Comparison of ENCODE assay signal across 15 cellular contexts in genomic region chr2:160266078-160266551, GRCh38.
DNase-seq lines count a peak whose midpoint lies in the region; ATAC-seq and TF ChIP-seq lines count a peak whose summit lies in the region.
"Had no signal": no experiment of that assay in that cellular context is flagged by ENCODE, and none has a peak within 500 bp of the region (broad histone marks: within the 10 kb centered on the region; RNA-seq: fewer than 3 reads in every experiment).

No MANE protein-coding gene starts in this region.

- no peaks in the 10 kb centered on the region for H3K27me3 ChIP-seq in SK-N-SH (ENCODE audit: insufficient read depth)
- H3K27me3 ChIP-seq: BLaER1, foreskin keratinocyte, left lung, pancreas, transverse colon had no signal

- H3K4me3 Mint-ChIP-seq in Calu3 (ENCODE audit: low read depth, unreplicated experiment) = no peak overlapping the region
- peak overlapping the region in 1 of 2 donors; percentile 24 for H3K4me3 Mint-ChIP-seq in effector memory CD8-positive, alpha-beta T cell

- no peak overlapping the region for H2AFZ ChIP-seq in SK-N-SH (ENCODE audit: low read depth)

- no peaks in the 10 kb centered on the region for H3K79me2 ChIP-seq in SK-N-SH (ENCODE audit: insufficient read depth)

- peaks cover 37% of the 10 kb centered on the region for H3K36me3 Mint-ChIP-seq in Calu3 (ENCODE audit: insufficient read depth, unreplicated experiment)
- peaks cover 7% of the 10 kb centered on the region for H3K36me3 Mint-ChIP-seq in effector memory CD8-positive, alpha-beta T cell (ENCODE audit: insufficient read depth)

- ATAC-seq in GM18867 (IDR thresholded peaks at IDR 0.05; ENCODE audit: unreplicated experiment) (peak; percentile 32), GM18858 (IDR thresholded peaks at IDR 0.05; ENCODE audit: unreplicated experiment) (no peak)
- ATAC-seq in effector memory CD8-positive, alpha-beta T cell (replicated peaks) = peak; percentile 34
- ATAC-seq: foreskin keratinocyte, left lung, pancreas had no signal

- H3K27ac ChIP-seq in SK-N-SH (ENCODE audit: low read depth in 2 of 2, low read length in 1 of 2) = no peak overlapping the region
- H3K27ac ChIP-seq: BLaER1, coronary artery, foreskin keratinocyte, left lung, pancreas, transverse colon had no signal

- H3K27me3 Mint-ChIP-seq in Calu3 (ENCODE audit: unreplicated experiment) = no peaks in the 10 kb centered on the region
- no peaks in the 10 kb centered on the region for H3K27me3 Mint-ChIP-seq in effector memory CD8-positive, alpha-beta T cell

- no peaks in the 10 kb centered on the region for H3K9me3 ChIP-seq in SK-N-SH
- H3K9me3 ChIP-seq: left lung, pancreas, transverse colon had no signal

- H3K4me1 ChIP-seq in SK-N-SH (ENCODE audit: control insufficient read depth in 1 of 2, insufficient read depth in 2 of 2, low read depth in 1 of 2, low read length in 1 of 2) = peaks cover 2 to 14% of the 10 kb centered on the region in 2 experiments; a peak in 3 of 4 replicates

- CTCF ChIA-PET in Calu3 (lab: Charles Lee) = no interaction called here
- CTCF ChIA-PET in SK-N-SH (lab: Yijun Ruan, JAX) = interaction anchor here (1.0 to 1.1 kb wide), 2 partner anchors 12 to 14 kb away, joined by 3 to 4 read pairs; no protein-coding TSS in a partner anchor

- no peaks in the 10 kb centered on the region for H3K9me3 Mint-ChIP-seq in Calu3 (ENCODE audit: low read depth, unreplicated experiment)
- H3K9me3 Mint-ChIP-seq in effector memory CD8-positive, alpha-beta T cell = no peaks in the 10 kb centered on the region

- POLR2A ChIA-PET in SK-N-SH (lab: Yijun Ruan, JAX) = no interaction called here

- H3F3A ChIP-seq in SK-N-SH (replicated peaks; ENCODE audit: insufficient read depth) = peaks cover 27% of the 10 kb centered on the region

- peaks cover 51% of the 10 kb centered on the region for H3K4me1 Mint-ChIP-seq in Calu3 (ENCODE audit: low read depth, unreplicated experiment)
- peaks cover 29 to 33% of the 10 kb centered on the region in 2 donors for H3K4me1 Mint-ChIP-seq in effector memory CD8-positive, alpha-beta T cell (ENCODE audit: low read depth in 2 of 2)

- no peak overlapping the region for H3K4me3 ChIP-seq in Jurkat, Clone E6-1 (ENCODE audit: low read length)
- no peak overlapping the region for H3K4me3 ChIP-seq in SK-N-SH (ENCODE audit: low read depth in 2 of 2, low read length in 1 of 2)
- H3K4me3 ChIP-seq: BLaER1, coronary artery, left lung, pancreas, transverse colon had no signal

- peaks cover 8 to 10% of the 10 kb centered on the region in 2 experiments for H3K36me3 ChIP-seq in SK-N-SH (replicated peaks in 1 of 2; ENCODE audit: control insufficient read depth in 1 of 2, insufficient read depth in 2 of 2, low read length in 1 of 2)
- H3K36me3 ChIP-seq: pancreas, transverse colon had no signal

- WGBS in SK-N-SH (ENCODE audit: low lambda C conversion rate) = 94% methylated on average over 6 of the region's 6 CpGs

- DNase-seq in Calu3 (no peak), SK-N-SH (no peak), NCI-H82 (lab: John Stamatoyannopoulos, UW) (no peak)
- DNase-seq in Jurkat, Clone E6-1 (ENCODE audit: low read depth, low spot score) = peak; percentile 27
- no peak for DNase-seq in effector memory CD8-positive, alpha-beta T cell
- DNase-seq: foreskin keratinocyte, left lung, NCI-H1436 treated with DMSO at 0.1 percent for 48 hours, NCI-H2227 treated with DMSO at 0.1 percent for 48 hours, pancreas, transverse colon had no signal

- TF ChIP-seq RAD21 in SK-N-SH (IDR thresholded peaks at IDR 0.05; ENCODE audit: low read length) = no peak

- no peak overlapping the region for H3K9ac ChIP-seq in SK-N-SH
- H3K9ac ChIP-seq: BLaER1 had no signal

- intact Hi-C loops in Calu3 (cut with micrococcal nuclease; ENCODE audit: unreplicated experiment) = loop anchor here (2.0 kb wide), 1 partner anchor 155 kb away; no protein-coding TSS in a partner anchor

- no peaks in the 10 kb centered on the region for H3K9me2 ChIP-seq in SK-N-SH

- no peak overlapping the region for H3K4me2 ChIP-seq in SK-N-SH
- H3K4me2 ChIP-seq: BLaER1 had no signal

- H4K20me1 ChIP-seq in SK-N-SH (ENCODE audit: insufficient read depth) = no peaks in the 10 kb centered on the region
- H4K20me1 ChIP-seq: BLaER1 had no signal

- TF ChIP-seq EP300 in SK-N-SH (IDR thresholded peaks at IDR 0.05; ENCODE audit: borderline replicate concordance in 1 of 2, low read depth in 1 of 2, low read length in 1 of 2) = no peak

- no TSS peak for BruUV-seq in Calu3 (replicated peaks; lab: Mats Ljungman, UMichigan)

- no peak for TF ChIP-seq CTCF in Calu3 (IDR thresholded peaks at IDR 0.05; ENCODE audit: unreplicated experiment)
- no peak for TF ChIP-seq CTCF in SK-N-SH (IDR thresholded peaks at IDR 0.05)

- peak overlapping the region; percentile 40 for H3K27ac Mint-ChIP-seq in Calu3 (ENCODE audit: unreplicated experiment)
- peak overlapping the region; percentile 49 to 77 for H3K27ac Mint-ChIP-seq in effector memory CD8-positive, alpha-beta T cell

TF ChIP-seq in SK-N-SH, 30 proteins besides CTCF, POLR2A, EP300 and RAD21 (continues in another document):
- TF ChIP-seq MAX (IDR thresholded peaks at IDR 0.05; ENCODE audit: low read depth) (no peak), JUND (IDR thresholded peaks at IDR 0.05) (no peak), PBX3 (IDR thresholded peaks at IDR 0.05) (no peak), REST (IDR thresholded peaks at IDR 0.05; ENCODE audit: low read depth, low read length) (no peak), TEAD4 (IDR thresholded peaks at IDR 0.05; ENCODE audit: borderline replicate concordance, insufficient read depth) (no peak), MEF2A (IDR thresholded peaks at IDR 0.05; ENCODE audit: borderline replicate concordance, low read depth) (no peak), RCOR1 (IDR thresholded peaks at IDR 0.05; ENCODE audit: low read length) (no peak), NRF1 (IDR thresholded peaks at IDR 0.05; ENCODE audit: low read depth, low read length) (no peak), NFIC (IDR thresholded peaks at IDR 0.05; ENCODE audit: borderline replicate concordance) (no peak), YY1 (IDR thresholded peaks at IDR 0.05; ENCODE audit: low read depth) (no peak), FOXJ3 (CRISPR knock-in tag; IDR thresholded peaks at IDR 0.05) (no peak), RFX5 (IDR thresholded peaks at IDR 0.05; ENCODE audit: low read length) (no peak), USF2 (IDR thresholded peaks at IDR 0.05; ENCODE audit: borderline replicate concordance, low read depth, low read length) (no peak), SMC3 (IDR thresholded peaks at IDR 0.05; ENCODE audit: low read depth, low read length) (no peak)
